8 cellular contexts compared by ENCODE assay signal in genomic region chr9:89484475-89485404, GRCh38. TPM values are rescaled to one million over a fixed set of nuclear protein-coding genes. Genes with fewer than 3 reads are reported as not detected.
DNase-seq lines count a peak whose midpoint lies in the region; ATAC-seq and TF ChIP-seq lines count a peak whose summit lies in the region.
"Had no signal": no experiment of that assay in that cellular context is flagged by ENCODE, and none has a peak within 500 bp of the region (broad histone marks: within the 10 kb centered on the region; RNA-seq: fewer than 3 reads in every experiment).

No MANE protein-coding gene starts in this region.

- ATAC-seq in GM18907 (IDR thresholded peaks at IDR 0.05; ENCODE audit: unreplicated experiment): peak; percentile 37
- ATAC-seq in HG03064 (IDR thresholded peaks at IDR 0.05; ENCODE audit: low read depth, unreplicated experiment): peak; percentile 11
- ATAC-seq in psoas muscle: peak; percentile 3 to 55 (median 44)

- peak overlapping the region; percentile 84 for H3K27ac Mint-ChIP-seq in activated naive CD8-positive, alpha-beta T cell treated with anti-CD3 and anti-CD28 coated beads for 36 hours
- no peak overlapping the region for H3K27ac Mint-ChIP-seq in endodermal cell

- H3K4me3 ChIP-seq in psoas muscle: peak overlapping the region; percentile 43
- no peak overlapping the region for H3K4me3 ChIP-seq in endodermal cell (ENCODE audit: low read length)
- H3K4me3 ChIP-seq in H7 (ENCODE audit: insufficient read depth, low read depth, low read length): no peak overlapping the region

- H3K27ac ChIP-seq in psoas muscle: peak overlapping the region; percentile 94
- H3K27ac ChIP-seq in endodermal cell (ENCODE audit: low read depth, low read length): no peak overlapping the region

- peaks cover 63% of the 10 kb centered on the region for H3K4me1 ChIP-seq in psoas muscle
- no peaks in the 10 kb centered on the region for H3K4me1 ChIP-seq in endodermal cell (ENCODE audit: control insufficient read depth, insufficient read depth, low read length)

- WGBS in psoas muscle, 3 donors: 62 to 66% (median 64%) methylated on average over 6 of the region's 6 CpGs
- WGBS in endodermal cell (ENCODE audit: insufficient coverage in 1 of 2, insufficient read length in 1 of 2), 2 experiments: 86 to 94% methylated on average over 4 to 6 of the region's 6 CpGs

- H3K9ac ChIP-seq in endodermal cell (ENCODE audit: extremely low read depth, low read length, poor library complexity, severe bottlenecking): no peak overlapping the region

- H3K27me3 Mint-ChIP-seq in activated naive CD8-positive, alpha-beta T cell treated with anti-CD3 and anti-CD28 coated beads for 36 hours: peaks cover under 1% of the 10 kb centered on the region
- H3K27me3 Mint-ChIP-seq in endodermal cell (ENCODE audit: insufficient read depth): no peaks in the 10 kb centered on the region

- TF ChIP-seq CTCF in psoas muscle (IDR thresholded peaks at IDR 0.05) (no peak), endodermal cell (conservative IDR thresholded peaks at IDR 0.05) (no peak)

- H3K9me3 ChIP-seq in psoas muscle (no peaks in the 10 kb centered on the region), endodermal cell (ENCODE audit: control insufficient read depth, low read length) (no peaks in the 10 kb centered on the region)

- peaks cover 6% of the 10 kb centered on the region for H3K9me3 Mint-ChIP-seq in activated naive CD8-positive, alpha-beta T cell treated with anti-CD3 and anti-CD28 coated beads for 36 hours
- no peaks in the 10 kb centered on the region for H3K9me3 Mint-ChIP-seq in endodermal cell

- H3K4me1 Mint-ChIP-seq in activated naive CD8-positive, alpha-beta T cell treated with anti-CD3 and anti-CD28 coated beads for 36 hours: peaks cover 80% of the 10 kb centered on the region
- peaks cover 6% of the 10 kb centered on the region for H3K4me1 Mint-ChIP-seq in endodermal cell

- H3K36me3 Mint-ChIP-seq in activated naive CD8-positive, alpha-beta T cell treated with anti-CD3 and anti-CD28 coated beads for 36 hours: peaks cover 67% of the 10 kb centered on the region
- H3K36me3 Mint-ChIP-seq in endodermal cell (ENCODE audit: low read depth): peaks cover 6% of the 10 kb centered on the region

- H3K36me3 ChIP-seq in psoas muscle (ENCODE audit: insufficient read depth in 1 of 2, low read depth in 1 of 2) (no peaks in the 10 kb centered on the region), endodermal cell (ENCODE audit: control insufficient read depth, insufficient read depth, low read length) (no peaks in the 10 kb centered on the region), H7 (replicated peaks; ENCODE audit: control insufficient read depth, insufficient read depth, low read length) (no peaks in the 10 kb centered on the region)

- H3K4me3 Mint-ChIP-seq in activated naive CD8-positive, alpha-beta T cell treated with anti-CD3 and anti-CD28 coated beads for 36 hours: peak overlapping the region; percentile 82
- no peak overlapping the region for H3K4me3 Mint-ChIP-seq in endodermal cell

- H3K27me3 ChIP-seq in psoas muscle (ENCODE audit: insufficient read depth in 3 of 3, low read length in 2 of 3) (no peaks in the 10 kb centered on the region), endodermal cell (ENCODE audit: control insufficient read depth, insufficient read depth, low read length, poor library complexity, severe bottlenecking) (no peaks in the 10 kb centered on the region), H7 (ENCODE audit: control insufficient read depth, insufficient read depth, low read length) (no peaks in the 10 kb centered on the region)

- no peak for DNase-seq in activated naive CD8-positive, alpha-beta T cell treated with anti-CD3 and anti-CD28 coated beads for 36 hours
- DNase-seq in psoas muscle (no peak), endodermal cell (no peak), H7 (no peak), SHP77 treated with DMSO at 0.1 percent for 48 hours (lab: John Stamatoyannopoulos, UW) (no peak)
- DNase-seq: NK-92 treated with Interleukin-12 subunit alpha and Interleukin-12 subunit beta, amount 100 ng/mL, for 24 hours had no signal

- intact Hi-C loops in psoas muscle (cut with DNase I): loop anchor here in 1 of 2 donors (10.0 kb wide), 1 partner anchor 60 kb away; no protein-coding TSS in a partner anchor

RNA-seq across cellular contexts. Expression of gene SEMA4D, which starts 13.2 kb away (rescaled TPM):
- total RNA-seq in activated naive CD8-positive, alpha-beta T cell treated with anti-CD3 and anti-CD28 coated beads for 36 hours: 100 to 1,000 TPM; 239 to 245 TPM
- 100 to 1,000 TPM in 1 of 4 donors, 10 to 100 TPM in 3; 32.1 to 111 (median 63.6) TPM for total RNA-seq in psoas muscle
- 10 to 100 TPM in 2 of 3 donors, 1 to 10 TPM in 1; 9.3 to 26.8 (median 22.3) TPM for polyA plus RNA-seq in psoas muscle
- 10 to 100 TPM; 42.8 to 51.0 TPM for total RNA-seq in endodermal cell
- polyA plus RNA-seq in endodermal cell (2013, experiment 1 of 2): 19.7 TPM
- polyA plus RNA-seq in endodermal cell (2013, experiment 2 of 2): 18.5 TPM
- total RNA-seq in H7 (2014; rRNA removed; shearing (Covaris generic)): 17.0 and 23.6 TPM in 2 replicates
